ENCODE assay signal across 2 cellular contexts in the genomic region with DNA sequence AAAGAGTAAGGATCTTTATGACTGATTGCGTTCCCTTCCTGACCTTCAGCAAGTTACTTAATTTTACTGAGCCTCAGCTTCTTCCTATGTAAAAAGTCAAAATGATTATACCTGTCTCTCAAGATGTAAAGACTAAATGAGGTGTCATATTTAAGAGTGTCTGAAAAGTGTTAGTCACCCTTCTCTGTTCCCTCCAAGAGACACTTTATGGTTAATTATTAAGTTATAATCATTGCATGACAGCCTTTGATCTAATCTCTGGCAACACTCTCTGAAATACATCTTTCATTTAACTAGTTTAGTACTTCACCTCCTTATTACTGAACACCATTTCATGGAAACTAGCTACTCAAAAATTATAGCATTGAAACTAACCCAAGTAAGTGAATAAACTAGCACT.
TF ChIP-seq lines count a peak whose summit lies in the region.

No MANE protein-coding gene starts in this region.

TF ChIP-seq in HCT116, 20 proteins besides CTCF, POLR2A, EP300 and RAD21:
- TF ChIP-seq, protein P1, sequence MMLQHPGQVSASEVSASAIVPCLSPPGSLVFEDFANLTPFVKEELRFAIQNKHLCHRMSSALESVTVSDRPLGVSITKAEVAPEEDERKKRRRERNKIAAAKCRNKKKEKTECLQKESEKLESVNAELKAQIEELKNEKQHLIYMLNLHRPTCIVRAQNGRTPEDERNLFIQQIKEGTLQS (IDR thresholded peaks at IDR 0.05), result no peak
- TF ChIP-seq ZBTB33 (IDR thresholded peaks at IDR 0.05; ENCODE audit: extremely low read depth, insufficient replicate concordance, low read length) (no peak), ZNF274 (IDR thresholded peaks at IDR 0.05; ENCODE audit: low read depth, low read length) (no peak), YY1 (IDR thresholded peaks at IDR 0.05; ENCODE audit: extremely low read depth, insufficient replicate concordance, low read depth, low read length) (no peak), EZH2phosphoT487 (IDR thresholded peaks at IDR 0.05; ENCODE audit: borderline replicate concordance) (no peak), JUND (IDR thresholded peaks at IDR 0.05) (no peak), ELF1 (IDR thresholded peaks at IDR 0.05; ENCODE audit: borderline replicate concordance, low read depth) (no peak), EGR1 (IDR thresholded peaks at IDR 0.05; ENCODE audit: low read depth) (no peak), CBX3 (IDR thresholded peaks at IDR 0.05; ENCODE audit: low read depth) (no peak), SIN3A (IDR thresholded peaks at IDR 0.05; ENCODE audit: low read depth) (no peak), POLR2AphosphoS5 (IDR thresholded peaks at IDR 0.05; ENCODE audit: low read depth, low read length) (no peak), FOSL1 (IDR thresholded peaks at IDR 0.05; ENCODE audit: low read depth) (no peak), ZFX (IDR thresholded peaks at IDR 0.05) (no peak), CEBPB (IDR thresholded peaks at IDR 0.05; ENCODE audit: low read depth) (no peak)
- TF ChIP-seq, protein P2, sequence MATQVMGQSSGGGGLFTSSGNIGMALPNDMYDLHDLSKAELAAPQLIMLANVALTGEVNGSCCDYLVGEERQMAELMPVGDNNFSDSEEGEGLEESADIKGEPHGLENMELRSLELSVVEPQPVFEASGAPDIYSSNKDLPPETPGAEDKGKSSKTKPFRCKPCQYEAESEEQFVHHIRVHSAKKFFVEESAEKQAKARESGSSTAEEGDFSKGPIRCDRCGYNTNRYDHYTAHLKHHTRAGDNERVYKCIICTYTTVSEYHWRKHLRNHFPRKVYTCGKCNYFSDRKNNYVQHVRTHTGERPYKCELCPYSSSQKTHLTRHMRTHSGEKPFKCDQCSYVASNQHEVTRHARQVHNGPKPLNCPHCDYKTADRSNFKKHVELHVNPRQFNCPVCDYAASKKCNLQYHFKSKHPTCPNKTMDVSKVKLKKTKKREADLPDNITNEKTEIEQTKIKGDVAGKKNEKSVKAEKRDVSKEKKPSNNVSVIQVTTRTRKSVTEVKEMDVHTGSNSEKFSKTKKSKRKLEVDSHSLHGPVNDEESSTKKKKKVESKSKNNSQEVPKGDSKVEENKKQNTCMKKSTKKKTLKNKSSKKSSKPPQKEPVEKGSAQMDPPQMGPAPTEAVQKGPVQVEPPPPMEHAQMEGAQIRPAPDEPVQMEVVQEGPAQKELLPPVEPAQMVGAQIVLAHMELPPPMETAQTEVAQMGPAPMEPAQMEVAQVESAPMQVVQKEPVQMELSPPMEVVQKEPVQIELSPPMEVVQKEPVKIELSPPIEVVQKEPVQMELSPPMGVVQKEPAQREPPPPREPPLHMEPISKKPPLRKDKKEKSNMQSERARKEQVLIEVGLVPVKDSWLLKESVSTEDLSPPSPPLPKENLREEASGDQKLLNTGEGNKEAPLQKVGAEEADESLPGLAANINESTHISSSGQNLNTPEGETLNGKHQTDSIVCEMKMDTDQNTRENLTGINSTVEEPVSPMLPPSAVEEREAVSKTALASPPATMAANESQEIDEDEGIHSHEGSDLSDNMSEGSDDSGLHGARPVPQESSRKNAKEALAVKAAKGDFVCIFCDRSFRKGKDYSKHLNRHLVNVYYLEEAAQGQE (IDR thresholded peaks at IDR 0.05; ENCODE audit: low read depth), result no peak
- TF ChIP-seq, protein P3, sequence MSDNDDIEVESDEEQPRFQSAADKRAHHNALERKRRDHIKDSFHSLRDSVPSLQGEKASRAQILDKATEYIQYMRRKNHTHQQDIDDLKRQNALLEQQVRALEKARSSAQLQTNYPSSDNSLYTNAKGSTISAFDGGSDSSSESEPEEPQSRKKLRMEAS (IDR thresholded peaks at IDR 0.05), result no peak

TF ChIP-seq in GM12878, 131 proteins besides CTCF, POLR2A, EP300 and RAD21:
- TF ChIP-seq MTA3 (IDR thresholded peaks at IDR 0.05; ENCODE audit: borderline replicate concordance, low read length) (no peak), MLLT1 (IDR thresholded peaks at IDR 0.05) (no peak)
- TF ChIP-seq, protein P2 (IDR thresholded peaks at IDR 0.05; ENCODE audit: low read depth, low read length), result no peak
